1 cellular context compared by ENCODE assay signal in genomic region chr18:51197661-51198424, GRCh38.
TF ChIP-seq lines count a peak whose summit lies in the region.

Gene MEX3C (minus strand): TSS chr18:51197681. CDS start chr18:51197320, 361 bp downstream.

TF ChIP-seq in HEK293, 187 proteins besides CTCF, POLR2A, EP300 and RAD21 (continued from another document and continues in another):
- TF ChIP-seq, protein P1, sequence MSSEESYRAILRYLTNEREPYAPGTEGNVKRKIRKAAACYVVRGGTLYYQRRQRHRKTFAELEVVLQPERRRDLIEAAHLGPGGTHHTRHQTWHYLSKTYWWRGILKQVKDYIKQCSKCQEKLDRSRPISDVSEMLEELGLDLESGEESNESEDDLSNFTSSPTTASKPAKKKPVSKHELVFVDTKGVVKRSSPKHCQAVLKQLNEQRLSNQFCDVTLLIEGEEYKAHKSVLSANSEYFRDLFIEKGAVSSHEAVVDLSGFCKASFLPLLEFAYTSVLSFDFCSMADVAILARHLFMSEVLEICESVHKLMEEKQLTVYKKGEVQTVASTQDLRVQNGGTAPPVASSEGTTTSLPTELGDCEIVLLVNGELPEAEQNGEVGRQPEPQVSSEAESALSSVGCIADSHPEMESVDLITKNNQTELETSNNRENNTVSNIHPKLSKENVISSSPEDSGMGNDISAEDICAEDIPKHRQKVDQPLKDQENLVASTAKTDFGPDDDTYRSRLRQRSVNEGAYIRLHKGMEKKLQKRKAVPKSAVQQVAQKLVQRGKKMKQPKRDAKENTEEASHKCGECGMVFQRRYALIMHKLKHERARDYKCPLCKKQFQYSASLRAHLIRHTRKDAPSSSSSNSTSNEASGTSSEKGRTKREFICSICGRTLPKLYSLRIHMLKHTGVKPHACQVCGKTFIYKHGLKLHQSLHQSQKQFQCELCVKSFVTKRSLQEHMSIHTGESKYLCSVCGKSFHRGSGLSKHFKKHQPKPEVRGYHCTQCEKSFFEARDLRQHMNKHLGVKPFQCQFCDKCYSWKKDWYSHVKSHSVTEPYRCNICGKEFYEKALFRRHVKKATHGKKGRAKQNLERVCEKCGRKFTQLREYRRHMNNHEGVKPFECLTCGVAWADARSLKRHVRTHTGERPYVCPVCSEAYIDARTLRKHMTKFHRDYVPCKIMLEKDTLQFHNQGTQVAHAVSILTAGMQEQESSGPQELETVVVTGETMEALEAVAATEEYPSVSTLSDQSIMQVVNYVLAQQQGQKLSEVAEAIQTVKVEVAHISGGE (tag by site-specific recombination; conservative IDR thresholded peaks at IDR 0.05; ENCODE audit: low read depth): peak; percentile 60
- TF ChIP-seq KLF9 (tag by site-specific recombination; IDR thresholded peaks at IDR 0.05; ENCODE audit: low read depth): peak; percentile 77
- TF ChIP-seq ZBTB17 (tag by site-specific recombination; IDR thresholded peaks at IDR 0.05): peak; percentile 81
- TF ChIP-seq ZNF311 (tag by site-specific recombination; IDR thresholded peaks at IDR 0.05; ENCODE audit: borderline replicate concordance): no peak
- TF ChIP-seq ZFP37 (tag by site-specific recombination; IDR thresholded peaks at IDR 0.05): peak; percentile 74
- no peak for TF ChIP-seq ZNF777 (tag by site-specific recombination; IDR thresholded peaks at IDR 0.05; ENCODE audit: borderline replicate concordance)
- TF ChIP-seq, protein P2, sequence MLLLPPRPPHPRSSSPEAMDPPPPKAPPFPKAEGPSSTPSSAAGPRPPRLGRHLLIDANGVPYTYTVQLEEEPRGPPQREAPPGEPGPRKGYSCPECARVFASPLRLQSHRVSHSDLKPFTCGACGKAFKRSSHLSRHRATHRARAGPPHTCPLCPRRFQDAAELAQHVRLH (tag by site-specific recombination; IDR thresholded peaks at IDR 0.05): no peak; the same call in 1 of the 2 replicates
- TF ChIP-seq ZEB2 (tag by site-specific recombination; IDR thresholded peaks at IDR 0.05): peak; percentile 87
- no peak for TF ChIP-seq ZNF571 (tag by site-specific recombination; IDR thresholded peaks at IDR 0.05)
- TF ChIP-seq YY2 (tag by site-specific recombination; IDR thresholded peaks at IDR 0.05): no peak
- TF ChIP-seq ZBTB7A (tag by site-specific recombination; IDR thresholded peaks at IDR 0.05; ENCODE audit: low read depth): no peak
- peak; percentile 97 for TF ChIP-seq ZNF692 (tag by site-specific recombination; IDR thresholded peaks at IDR 0.05)
- TF ChIP-seq ZNF645 (tag by site-specific recombination; IDR thresholded peaks at IDR 0.05): no peak
- no peak for TF ChIP-seq BCL6B (tag by site-specific recombination; IDR thresholded peaks at IDR 0.05)
- peak; percentile 75 for TF ChIP-seq ZNF366 (tag by site-specific recombination; conservative IDR thresholded peaks at IDR 0.05)
- TF ChIP-seq ZNF2 (tag by site-specific recombination; IDR thresholded peaks at IDR 0.05): peak; percentile 56; the same call in 1 of the 2 replicates
- TF ChIP-seq RBAK (tag by site-specific recombination; IDR thresholded peaks at IDR 0.05): no peak
- no peak for TF ChIP-seq ZNF426 (tag by site-specific recombination; IDR thresholded peaks at IDR 0.05)
- no peak; the same call in 1 of the 2 replicates for TF ChIP-seq ZNF600 (tag by site-specific recombination; IDR thresholded peaks at IDR 0.05)
- no peak for TF ChIP-seq ZNF549 (tag by site-specific recombination; IDR thresholded peaks at IDR 0.05)
- TF ChIP-seq ZNF157 (tag by site-specific recombination; IDR thresholded peaks at IDR 0.05): no peak
- no peak for TF ChIP-seq ZNF704 (tag by site-specific recombination; IDR thresholded peaks at IDR 0.05)
- peak; percentile 60 for TF ChIP-seq ZNF341 (tag by site-specific recombination; IDR thresholded peaks at IDR 0.05; ENCODE audit: low read depth)
- no peak for TF ChIP-seq ZNF350 (tag by site-specific recombination; IDR thresholded peaks at IDR 0.05)
- TF ChIP-seq, protein P3, sequence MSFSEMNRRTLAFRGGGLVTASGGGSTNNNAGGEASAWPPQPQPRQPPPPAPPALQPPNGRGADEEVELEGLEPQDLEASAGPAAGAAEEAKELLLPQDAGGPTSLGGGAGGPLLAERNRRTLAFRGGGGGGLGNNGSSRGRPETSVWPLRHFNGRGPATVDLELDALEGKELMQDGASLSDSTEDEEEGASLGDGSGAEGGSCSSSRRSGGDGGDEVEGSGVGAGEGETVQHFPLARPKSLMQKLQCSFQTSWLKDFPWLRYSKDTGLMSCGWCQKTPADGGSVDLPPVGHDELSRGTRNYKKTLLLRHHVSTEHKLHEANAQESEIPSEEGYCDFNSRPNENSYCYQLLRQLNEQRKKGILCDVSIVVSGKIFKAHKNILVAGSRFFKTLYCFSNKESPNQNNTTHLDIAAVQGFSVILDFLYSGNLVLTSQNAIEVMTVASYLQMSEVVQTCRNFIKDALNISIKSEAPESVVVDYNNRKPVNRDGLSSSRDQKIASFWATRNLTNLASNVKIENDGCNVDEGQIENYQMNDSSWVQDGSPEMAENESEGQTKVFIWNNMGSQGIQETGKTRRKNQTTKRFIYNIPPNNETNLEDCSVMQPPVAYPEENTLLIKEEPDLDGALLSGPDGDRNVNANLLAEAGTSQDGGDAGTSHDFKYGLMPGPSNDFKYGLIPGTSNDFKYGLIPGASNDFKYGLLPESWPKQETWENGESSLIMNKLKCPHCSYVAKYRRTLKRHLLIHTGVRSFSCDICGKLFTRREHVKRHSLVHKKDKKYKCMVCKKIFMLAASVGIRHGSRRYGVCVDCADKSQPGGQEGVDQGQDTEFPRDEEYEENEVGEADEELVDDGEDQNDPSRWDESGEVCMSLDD (tag by site-specific recombination; IDR thresholded peaks at IDR 0.05): peak; percentile 56; the same call in 1 of the 2 replicates
- TF ChIP-seq ZNF211 (tag by site-specific recombination; IDR thresholded peaks at IDR 0.05; ENCODE audit: low read depth): no peak
- 0 out of 2 replicates have a peak, but pooled peaks have one; percentile 11 for TF ChIP-seq MZF1 (tag by site-specific recombination; IDR thresholded peaks at IDR 0.05; ENCODE audit: borderline replicate concordance)
- no peak for TF ChIP-seq ZNF423 (tag by site-specific recombination; IDR thresholded peaks at IDR 0.05)
- 0 out of 2 replicates have a peak, but pooled peaks have one; percentile 13 for TF ChIP-seq ZNF24 (tag by site-specific recombination; IDR thresholded peaks at IDR 0.05)
- TF ChIP-seq PRDM10 (tag by site-specific recombination; IDR thresholded peaks at IDR 0.05): peak; percentile 95
- no peak for TF ChIP-seq ZNF560 (tag by site-specific recombination; IDR thresholded peaks at IDR 0.05; ENCODE audit: borderline replicate concordance)
- no peak for TF ChIP-seq ZNF214 (tag by site-specific recombination; IDR thresholded peaks at IDR 0.05; ENCODE audit: borderline replicate concordance)
- TF ChIP-seq ZNF76 (tag by site-specific recombination; IDR thresholded peaks at IDR 0.05; ENCODE audit: borderline replicate concordance, low read depth): peak; percentile 30; the same call in 1 of the 2 replicates
- TF ChIP-seq ZNF221 (tag by site-specific recombination; IDR thresholded peaks at IDR 0.05; ENCODE audit: borderline replicate concordance): no peak
- peak; percentile 59; the same call in 1 of the 2 replicates for TF ChIP-seq REST (tag by site-specific recombination; IDR thresholded peaks at IDR 0.05)
- TF ChIP-seq BCL11A (tag by site-specific recombination; IDR thresholded peaks at IDR 0.05; ENCODE audit: low read depth): no peak
- TF ChIP-seq AEBP2 (tag by site-specific recombination; IDR thresholded peaks at IDR 0.05; ENCODE audit: borderline replicate concordance): no peak
- TF ChIP-seq ZNF837 (tag by site-specific recombination; IDR thresholded peaks at IDR 0.05): no peak
- TF ChIP-seq ZNF175 (tag by site-specific recombination; IDR thresholded peaks at IDR 0.05): no peak
